Comparison of ENCODE assay signal across 8 cellular contexts in genomic region chr20:3173582-3174441, GRCh38. TPM values are rescaled to one million over a fixed set of nuclear protein-coding genes. Genes with fewer than 3 reads are reported as not detected.
A peak's percentile ranks its signal among the peaks of the same experiment; 100 is the strongest.
DNase-seq lines count a peak whose midpoint lies in the region; ATAC-seq, FAIRE-seq and TF ChIP-seq lines count a peak whose summit lies in the region.

No MANE protein-coding gene starts in this region.

- no TSS peak for BruUV-seq in Calu3 (replicated peaks; lab: Mats Ljungman, UMichigan)

- peak overlapping the region; percentile 84 for H3K4me3 Mint-ChIP-seq in Calu3 (ENCODE audit: low read depth, unreplicated experiment)
- peak overlapping the region; percentile 78 for H3K4me3 Mint-ChIP-seq in activated T-helper 17 cell treated with anti-CD3 and anti-CD28 coated beads, Interleukin-2, amount 50 U/mL, for 72 hours
- peak overlapping the region; percentile 78 to 90 (median 84) for H3K4me3 Mint-ChIP-seq in naive thymus-derived CD8-positive, alpha-beta T cell
- H3K4me3 Mint-ChIP-seq in stimulated activated naive B cell treated with anti-CD40 and anti-IgM and Interleukin-4, amounts not matched to agents 10 μg/mL and 1 μg/mL and 100 μg/mL, for 72 hours, result peak overlapping the region; percentile 89 to 92

- H3K27me3 Mint-ChIP-seq in Calu3 (ENCODE audit: unreplicated experiment), result peaks cover 16% of the 10 kb centered on the region
- peaks cover 16% of the 10 kb centered on the region for H3K27me3 Mint-ChIP-seq in activated T-helper 17 cell treated with anti-CD3 and anti-CD28 coated beads, Interleukin-2, amount 50 U/mL, for 72 hours
- H3K27me3 Mint-ChIP-seq in naive thymus-derived CD8-positive, alpha-beta T cell, result peaks cover 3 to 19% (median 5%) of the 10 kb centered on the region in 5 donors
- H3K27me3 Mint-ChIP-seq in stimulated activated naive B cell treated with anti-CD40 and anti-IgM and Interleukin-4, amounts not matched to agents 10 μg/mL and 1 μg/mL and 100 μg/mL, for 72 hours, result peaks cover 42 to 48% of the 10 kb centered on the region in 2 donors

- peak overlapping the region; percentile 77 for H3K4me3 ChIP-seq in fibroblast of mammary gland (ENCODE audit: control insufficient read depth, low read depth, low read length)

- peak; percentile 89 for DNase-seq in Calu3
- DNase-seq in HuH-7.5 (ENCODE audit: low spot score), result peak; percentile 98
- peak; percentile 22 for DNase-seq in RCC 7860 (ENCODE audit: low spot score)
- peak; percentile 59 for DNase-seq in fibroblast of mammary gland (ENCODE audit: low read depth)
- peak; percentile 25 to 98 (median 91) for DNase-seq in naive thymus-derived CD8-positive, alpha-beta T cell
- DNase-seq in stimulated activated naive B cell treated with anti-CD40 and anti-IgM and Interleukin-4, amounts not matched to agents 10 μg/mL and 1 μg/mL and 100 μg/mL, for 72 hours, result peak; percentile 71

- CTCF ChIA-PET in Calu3 (lab: Charles Lee), result no interaction called here

- peak overlapping the region; percentile 54 for H3K27ac Mint-ChIP-seq in Calu3 (ENCODE audit: unreplicated experiment)
- peak overlapping the region; percentile 25 for H3K27ac Mint-ChIP-seq in activated T-helper 17 cell treated with anti-CD3 and anti-CD28 coated beads, Interleukin-2, amount 50 U/mL, for 72 hours
- H3K27ac Mint-ChIP-seq in naive thymus-derived CD8-positive, alpha-beta T cell, result peak overlapping the region in 9 of 10 donors; percentile 44 to 86 (median 76)
- peak overlapping the region; percentile 86 for H3K27ac Mint-ChIP-seq in stimulated activated naive B cell treated with anti-CD40 and anti-IgM and Interleukin-4, amounts not matched to agents 10 μg/mL and 1 μg/mL and 100 μg/mL, for 72 hours

- intact Hi-C loops in Calu3 (cut with micrococcal nuclease; ENCODE audit: unreplicated experiment), result no loop called here

- peaks cover 11% of the 10 kb centered on the region for H3K4me1 Mint-ChIP-seq in Calu3 (ENCODE audit: low read depth, unreplicated experiment)
- no peaks in the 10 kb centered on the region for H3K4me1 Mint-ChIP-seq in activated T-helper 17 cell treated with anti-CD3 and anti-CD28 coated beads, Interleukin-2, amount 50 U/mL, for 72 hours
- peaks cover 14 to 32% (median 20%) of the 10 kb centered on the region in 4 donors for H3K4me1 Mint-ChIP-seq in naive thymus-derived CD8-positive, alpha-beta T cell
- H3K4me1 Mint-ChIP-seq in stimulated activated naive B cell treated with anti-CD40 and anti-IgM and Interleukin-4, amounts not matched to agents 10 μg/mL and 1 μg/mL and 100 μg/mL, for 72 hours, result peaks cover 9 to 23% of the 10 kb centered on the region in 2 donors

- peaks cover 16% of the 10 kb centered on the region for H3K36me3 Mint-ChIP-seq in Calu3 (ENCODE audit: insufficient read depth, unreplicated experiment)
- H3K36me3 Mint-ChIP-seq in activated T-helper 17 cell treated with anti-CD3 and anti-CD28 coated beads, Interleukin-2, amount 50 U/mL, for 72 hours (ENCODE audit: low read depth), result no peaks in the 10 kb centered on the region
- H3K36me3 Mint-ChIP-seq in naive thymus-derived CD8-positive, alpha-beta T cell, result peaks cover 0 to 2% (median 0%) of the 10 kb centered on the region in 3 donors
- H3K36me3 Mint-ChIP-seq in stimulated activated naive B cell treated with anti-CD40 and anti-IgM and Interleukin-4, amounts not matched to agents 10 μg/mL and 1 μg/mL and 100 μg/mL, for 72 hours, result peaks cover 4 to 8% of the 10 kb centered on the region in 2 donors

- POLR2A ChIA-PET in naive thymus-derived CD8-positive, alpha-beta T cell (lab: Charles Lee), result interaction anchor here (0.6 kb wide), 1 partner anchor 87 kb away, joined by 3 read pairs; no protein-coding TSS in a partner anchor

- TF ChIP-seq CTCF in Calu3 (IDR thresholded peaks at IDR 0.05; ENCODE audit: unreplicated experiment) (no peak), fibroblast of mammary gland (conservative IDR thresholded peaks at IDR 0.05; ENCODE audit: control insufficient read depth, insufficient read depth, low read depth, low read length) (no peak)

- ATAC-seq in GM21526 (IDR thresholded peaks at IDR 0.05; ENCODE audit: low FRiP score, unreplicated experiment), result peak; percentile 82
- ATAC-seq in activated T-helper 17 cell treated with anti-CD3 and anti-CD28 coated beads, Interleukin-2, amount 50 U/mL, for 72 hours (replicated peaks), result peak; percentile 95
- ATAC-seq in naive thymus-derived CD8-positive, alpha-beta T cell, result peak; percentile 81 to 83
- peak; percentile 92 to 95 for ATAC-seq in stimulated activated naive B cell treated with anti-CD40 and anti-IgM and Interleukin-4, amounts not matched to agents 10 μg/mL and 1 μg/mL and 100 μg/mL, for 72 hours (replicated peaks)

- no peaks in the 10 kb centered on the region for H3K9me3 Mint-ChIP-seq in Calu3 (ENCODE audit: low read depth, unreplicated experiment)
- H3K9me3 Mint-ChIP-seq in activated T-helper 17 cell treated with anti-CD3 and anti-CD28 coated beads, Interleukin-2, amount 50 U/mL, for 72 hours, result no peaks in the 10 kb centered on the region
- H3K9me3 Mint-ChIP-seq in naive thymus-derived CD8-positive, alpha-beta T cell, result no peaks in the 10 kb centered on the region
- no peaks in the 10 kb centered on the region for H3K9me3 Mint-ChIP-seq in stimulated activated naive B cell treated with anti-CD40 and anti-IgM and Interleukin-4, amounts not matched to agents 10 μg/mL and 1 μg/mL and 100 μg/mL, for 72 hours

- FAIRE-seq in RCC 7860 (lab: Jason Lieb, UNC), result no peak

RNA-seq across cellular contexts. Expression of gene LZTS3, which starts 0.5 kb away (rescaled TPM):
- 10.4 and 11.4 TPM in 2 replicates for total RNA-seq in Calu3 (2022)
- total RNA-seq in activated T-helper 17 cell treated with anti-CD3 and anti-CD28 coated beads, Interleukin-2, amount 50 U/mL, for 72 hours, result 1 to 10 TPM in 1 of 2 donors, under 1 TPM in 1; 0.82 to 3.1 TPM
- total RNA-seq in naive thymus-derived CD8-positive, alpha-beta T cell, result 10 to 100 TPM; 25.5 to 26.6 TPM
- 1 to 10 TPM; 2.0 to 3.8 (median 3.7) TPM for polyA plus RNA-seq in naive thymus-derived CD8-positive, alpha-beta T cell

RNA-seq across cellular contexts. Expression of gene FASTKD5, which starts 14.1 kb away (rescaled TPM):
- total RNA-seq in Calu3 (2022), result 13.3 and 13.9 TPM in 2 replicates
- total RNA-seq in activated T-helper 17 cell treated with anti-CD3 and anti-CD28 coated beads, Interleukin-2, amount 50 U/mL, for 72 hours, result 10 to 100 TPM; 20.4 to 32.9 TPM
- 10 to 100 TPM; 37.1 to 38.0 TPM for total RNA-seq in naive thymus-derived CD8-positive, alpha-beta T cell
- 10 to 100 TPM; 10.7 to 18.1 (median 17.5) TPM for polyA plus RNA-seq in naive thymus-derived CD8-positive, alpha-beta T cell

RNA-seq across cellular contexts. Expression of gene UBOX5, which starts 14.1 kb away (rescaled TPM):
- 3.3 and 4.3 TPM in 2 replicates for total RNA-seq in Calu3 (2022)
- total RNA-seq in activated T-helper 17 cell treated with anti-CD3 and anti-CD28 coated beads, Interleukin-2, amount 50 U/mL, for 72 hours, result 1 to 10 TPM; 6.5 to 7.0 TPM
- 10 to 100 TPM; 15.7 to 15.8 TPM for total RNA-seq in naive thymus-derived CD8-positive, alpha-beta T cell
- polyA plus RNA-seq in naive thymus-derived CD8-positive, alpha-beta T cell, result 1 to 10 TPM; 4.5 to 8.6 (median 7.0) TPM

RNA-seq across cellular contexts. Expression of gene DDRGK1, which starts 30.7 kb away (rescaled TPM):
- total RNA-seq in Calu3 (2022), result 30.9 and 36.3 TPM in 2 replicates
- 10 to 100 TPM; 67.7 to 71.2 TPM for total RNA-seq in activated T-helper 17 cell treated with anti-CD3 and anti-CD28 coated beads, Interleukin-2, amount 50 U/mL, for 72 hours
- total RNA-seq in naive thymus-derived CD8-positive, alpha-beta T cell, result 10 to 100 TPM; 55.8 to 57.4 TPM
- 10 to 100 TPM; 39.7 to 50.5 (median 44.1) TPM for polyA plus RNA-seq in naive thymus-derived CD8-positive, alpha-beta T cell

RNA-seq across cellular contexts. Expression of gene ITPA, which starts 35.5 kb away (rescaled TPM):
- 42.5 and 53.4 TPM in 2 replicates for total RNA-seq in Calu3 (2022)
- total RNA-seq in activated T-helper 17 cell treated with anti-CD3 and anti-CD28 coated beads, Interleukin-2, amount 50 U/mL, for 72 hours, result 10 to 100 TPM; 45.0 to 85.6 TPM
- 10 to 100 TPM; 51.7 to 57.6 TPM for total RNA-seq in naive thymus-derived CD8-positive, alpha-beta T cell
- 10 to 100 TPM; 46.2 to 72.9 (median 56.9) TPM for polyA plus RNA-seq in naive thymus-derived CD8-positive, alpha-beta T cell

Comparison
In these comparisons a context has a peak if more than half of its experiments do, and no peak if none do; other contexts are left out.
1. Peak in every context shown above with its lines: DNase-seq, ATAC-seq and H3K4me3 ChIP-seq.
2. DNase-seq: peak in every context shown above with its lines; median percentile 98 in HuH-7.5; 91 in naive thymus-derived CD8-positive, alpha-beta T cell; 89 in Calu3; 71 in stimulated activated naive B cell treated with anti-CD40 and anti-IgM and Interleukin-4, amounts not matched to agents 10 μg/mL and 1 μg/mL and 100 μg/mL, for 72 hours; 59 in fibroblast of mammary gland; 22 in RCC 7860.
3. H3K27ac Mint-ChIP-seq: peak in every context shown above with its lines; median percentile 86 in stimulated activated naive B cell treated with anti-CD40 and anti-IgM and Interleukin-4, amounts not matched to agents 10 μg/mL and 1 μg/mL and 100 μg/mL, for 72 hours; 76 in naive thymus-derived CD8-positive, alpha-beta T cell; 54 in Calu3; 25 in activated T-helper 17 cell treated with anti-CD3 and anti-CD28 coated beads, Interleukin-2, amount 50 U/mL, for 72 hours.